In the genomic region with DNA sequence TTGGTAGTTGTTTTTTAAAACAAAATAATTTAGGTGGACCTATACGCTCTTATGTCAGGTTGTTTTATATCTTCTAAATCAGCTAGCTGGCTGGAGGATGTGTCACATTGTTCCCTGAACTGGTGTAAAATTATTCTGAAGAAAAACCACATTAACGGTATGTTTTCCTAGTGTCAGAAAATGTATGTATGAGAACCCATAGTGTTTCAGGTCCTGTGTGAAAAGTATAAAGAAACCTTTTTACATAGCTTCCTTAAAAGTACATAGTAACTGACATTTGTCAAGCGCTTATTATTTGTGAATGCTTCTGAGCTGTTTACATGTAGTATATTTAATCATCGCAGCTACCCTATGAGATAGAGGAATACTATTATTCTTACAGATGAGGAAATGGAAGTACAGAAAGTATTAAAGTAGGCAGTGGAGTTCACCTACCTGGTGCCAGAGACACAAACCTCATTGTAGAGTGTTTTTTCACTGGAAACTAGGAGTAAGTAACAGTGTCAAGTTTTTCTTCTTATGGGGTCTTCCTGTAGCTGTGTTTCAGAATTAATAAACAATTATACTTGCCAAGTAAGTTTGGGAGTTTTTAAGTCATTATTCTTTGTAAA, we compare ENCODE assay signal across 12 cellular contexts. TPM values are rescaled to one million over a fixed set of nuclear protein-coding genes. Genes with fewer than 3 reads are reported as not detected.
A peak's percentile ranks its signal among the peaks of the same experiment; 100 is the strongest.
DNase-seq lines count a peak whose midpoint lies in the region; ATAC-seq and TF ChIP-seq lines count a peak whose summit lies in the region.
"Had no signal": no experiment of that assay in that cellular context is flagged by ENCODE, and none has a peak within 500 bp of the region (broad histone marks: within the 10 kb centered on the region; RNA-seq: fewer than 3 reads in every experiment).

No MANE protein-coding gene starts in this region.

- H3K4me1 ChIP-seq in OCI-LY1 (ENCODE audit: insufficient read depth, low read length, severe bottlenecking), result peaks cover 99% of the 10 kb centered on the region

- peaks cover 4% of the 10 kb centered on the region; the same call in 1 of the 2 replicates for H3K36me3 ChIP-seq in OCI-LY1 (ENCODE audit: insufficient read depth, low read length)
- H3K36me3 ChIP-seq: left ventricle myocardium inferior had no signal

- H3K4me3 Mint-ChIP-seq in activated CD4-positive, alpha-beta T cell treated with anti-CD3 and anti-CD28 coated beads, Interleukin-2, amount 10 ng/mL, durations not matched to agents 24 days and 14 days, result peak overlapping the region; percentile 80
- H3K4me3 Mint-ChIP-seq in activated naive CD8-positive, alpha-beta T cell treated with anti-CD3 and anti-CD28 coated beads, Interleukin-2, amount 10 ng/mL, durations not matched to agents 7 days and 5 days, result peak overlapping the region; percentile 78
- peak overlapping the region; percentile 61 for H3K4me3 Mint-ChIP-seq in stimulated activated effector memory CD8-positive, alpha-beta T cell treated with anti-CD3 and anti-CD28 coated beads, Interleukin-12 subunit alpha, Interleukin-12 subunit beta, amount 100 ng/mL, for 72 hours

- TF ChIP-seq CTCF in OCI-LY1 (IDR thresholded peaks at IDR 0.05; ENCODE audit: low read length), result no peak

- no peaks in the 10 kb centered on the region for H3K27me3 Mint-ChIP-seq in activated CD4-positive, alpha-beta T cell treated with anti-CD3 and anti-CD28 coated beads, Interleukin-2, amount 10 ng/mL, durations not matched to agents 24 days and 14 days
- no peaks in the 10 kb centered on the region for H3K27me3 Mint-ChIP-seq in activated naive CD8-positive, alpha-beta T cell treated with anti-CD3 and anti-CD28 coated beads, Interleukin-2, amount 10 ng/mL, durations not matched to agents 7 days and 5 days

- no peaks in the 10 kb centered on the region for H3K9me3 ChIP-seq in OCI-LY1 (ENCODE audit: low read length)
- H3K9me3 ChIP-seq: left ventricle myocardium inferior had no signal

- H3K4me3 ChIP-seq in OCI-LY1 (ENCODE audit: low read depth, low read length, poor library complexity, severe bottlenecking), result peak overlapping the region; percentile 55
- H3K4me3 ChIP-seq: left ventricle myocardium inferior had no signal

- POLR2A ChIA-PET in activated naive CD8-positive, alpha-beta T cell treated with anti-CD3 and anti-CD28 coated beads, Interleukin-2, amount 10 ng/mL, durations not matched to agents 7 days and 5 days (lab: Charles Lee), result interaction anchor here (3.8 kb wide), 1 partner anchor 11 kb away, joined by 45 read pairs; a partner anchor contains a TSS

- ATAC-seq in activated naive CD8-positive, alpha-beta T cell treated with anti-CD3 and anti-CD28 coated beads, Interleukin-2, amount 10 ng/mL, durations not matched to agents 7 days and 5 days (ENCODE audit: low read depth), result peak; percentile 71
- peak; percentile 85 for ATAC-seq in stimulated activated effector memory CD8-positive, alpha-beta T cell treated with anti-CD3 and anti-CD28 coated beads, Interleukin-12 subunit alpha, Interleukin-12 subunit beta, amount 100 ng/mL, for 72 hours

- no peaks in the 10 kb centered on the region for H3K9me2 ChIP-seq in OCI-LY1 (ENCODE audit: low read depth, low read length)

- peak overlapping the region; percentile 87 for H3K4me2 ChIP-seq in OCI-LY1 (ENCODE audit: low read length)

- intact Hi-C loops in activated CD4-positive, alpha-beta T cell treated with anti-CD3 and anti-CD28 coated beads, Interleukin-2, amount 10 ng/mL, durations not matched to agents 24 days and 14 days (cut with micrococcal nuclease), result loop anchor here (1.0 to 2.0 kb wide), 2 partner anchors 10 to 37 kb away; a partner anchor contains a TSS

- H3K27ac ChIP-seq in OCI-LY1 (ENCODE audit: low read depth, low read length, poor library complexity, severe bottlenecking), result peak overlapping the region; percentile 96

- peaks cover 83% of the 10 kb centered on the region for H3K4me1 Mint-ChIP-seq in activated CD4-positive, alpha-beta T cell treated with anti-CD3 and anti-CD28 coated beads, Interleukin-2, amount 10 ng/mL, durations not matched to agents 24 days and 14 days
- H3K4me1 Mint-ChIP-seq in activated naive CD8-positive, alpha-beta T cell treated with anti-CD3 and anti-CD28 coated beads, Interleukin-2, amount 10 ng/mL, durations not matched to agents 7 days and 5 days, result peaks cover 78% of the 10 kb centered on the region
- peaks cover 83% of the 10 kb centered on the region for H3K4me1 Mint-ChIP-seq in stimulated activated effector memory CD8-positive, alpha-beta T cell treated with anti-CD3 and anti-CD28 coated beads, Interleukin-12 subunit alpha, Interleukin-12 subunit beta, amount 100 ng/mL, for 72 hours

- peak overlapping the region; percentile 66 for H3K9ac ChIP-seq in OCI-LY1 (ENCODE audit: low read length)

- no peaks in the 10 kb centered on the region for H4K20me1 ChIP-seq in OCI-LY1 (ENCODE audit: insufficient read depth, low read length)

- H3F3A ChIP-seq in OCI-LY1 (ENCODE audit: insufficient read depth, low read length), result no peaks in the 10 kb centered on the region; the same call in 1 of the 2 replicates

- H3K27me3 ChIP-seq in OCI-LY1 (ENCODE audit: insufficient read depth, low read length), result no peaks in the 10 kb centered on the region

- H3K9me3 Mint-ChIP-seq in activated CD4-positive, alpha-beta T cell treated with anti-CD3 and anti-CD28 coated beads, Interleukin-2, amount 10 ng/mL, durations not matched to agents 24 days and 14 days, result peaks cover 3% of the 10 kb centered on the region
- no peaks in the 10 kb centered on the region for H3K9me3 Mint-ChIP-seq in activated naive CD8-positive, alpha-beta T cell treated with anti-CD3 and anti-CD28 coated beads, Interleukin-2, amount 10 ng/mL, durations not matched to agents 7 days and 5 days
- no peaks in the 10 kb centered on the region for H3K9me3 Mint-ChIP-seq in stimulated activated effector memory CD8-positive, alpha-beta T cell treated with anti-CD3 and anti-CD28 coated beads, Interleukin-12 subunit alpha, Interleukin-12 subunit beta, amount 100 ng/mL, for 72 hours

- peaks cover 26% of the 10 kb centered on the region for H3K36me3 Mint-ChIP-seq in activated CD4-positive, alpha-beta T cell treated with anti-CD3 and anti-CD28 coated beads, Interleukin-2, amount 10 ng/mL, durations not matched to agents 24 days and 14 days (ENCODE audit: low read depth)
- peaks cover 15% of the 10 kb centered on the region for H3K36me3 Mint-ChIP-seq in activated naive CD8-positive, alpha-beta T cell treated with anti-CD3 and anti-CD28 coated beads, Interleukin-2, amount 10 ng/mL, durations not matched to agents 7 days and 5 days
- peaks cover 5% of the 10 kb centered on the region for H3K36me3 Mint-ChIP-seq in stimulated activated effector memory CD8-positive, alpha-beta T cell treated with anti-CD3 and anti-CD28 coated beads, Interleukin-12 subunit alpha, Interleukin-12 subunit beta, amount 100 ng/mL, for 72 hours

- no peak for DNase-seq in activated CD4-positive, alpha-beta T cell treated with anti-CD3 and anti-CD28 coated beads, Interleukin-2, amount 10 ng/mL, durations not matched to agents 24 days and 14 days
- DNase-seq in activated CD4-positive, alpha-beta T cell treated with anti-CD3 and anti-CD28 coated beads for 1 hour, result no peak
- no peak for DNase-seq in activated naive CD8-positive, alpha-beta T cell treated with anti-CD3 and anti-CD28 coated beads, Interleukin-2, amount 10 ng/mL, durations not matched to agents 7 days and 5 days
- no peak for DNase-seq in stimulated activated effector memory CD8-positive, alpha-beta T cell treated with anti-CD3 and anti-CD28 coated beads, Interleukin-12 subunit alpha, Interleukin-12 subunit beta, amount 100 ng/mL, for 72 hours (ENCODE audit: low spot score in 2 of 2)
- DNase-seq in COLO668 (lab: John Stamatoyannopoulos, UW; ENCODE audit: unreplicated experiment), result no peak
- no peak for DNase-seq in cerebellar nuclear complex (lab: John Stamatoyannopoulos, UW)
- no peak for DNase-seq in NCI-H446 (lab: John Stamatoyannopoulos, UW)
- DNase-seq: head of caudate nucleus, IMR-90, left ventricle myocardium inferior, NCI-H2107 had no signal

- H3K27ac Mint-ChIP-seq in activated CD4-positive, alpha-beta T cell treated with anti-CD3 and anti-CD28 coated beads, Interleukin-2, amount 10 ng/mL, durations not matched to agents 24 days and 14 days, result peak overlapping the region; percentile 91
- peak overlapping the region; percentile 92 for H3K27ac Mint-ChIP-seq in activated naive CD8-positive, alpha-beta T cell treated with anti-CD3 and anti-CD28 coated beads, Interleukin-2, amount 10 ng/mL, durations not matched to agents 7 days and 5 days
- H3K27ac Mint-ChIP-seq in stimulated activated effector memory CD8-positive, alpha-beta T cell treated with anti-CD3 and anti-CD28 coated beads, Interleukin-12 subunit alpha, Interleukin-12 subunit beta, amount 100 ng/mL, for 72 hours, result peak overlapping the region; percentile 96

- no peak overlapping the region for H2AFZ ChIP-seq in OCI-LY1 (ENCODE audit: low read length)

- H3K79me2 ChIP-seq in OCI-LY1 (ENCODE audit: insufficient read depth, low read length), result peaks cover 100% of the 10 kb centered on the region

RNA-seq across cellular contexts. Expression of a gene that starts 10.4 kb away (rescaled TPM):
- 31.6 and 33.9 TPM in 2 replicates for total RNA-seq in activated CD4-positive, alpha-beta T cell treated with anti-CD3 and anti-CD28 coated beads, Interleukin-2, amount 10 ng/mL, durations not matched to agents 24 days and 14 days
- 10 to 100 TPM; 39.8 to 41.6 TPM for total RNA-seq in activated naive CD8-positive, alpha-beta T cell treated with anti-CD3 and anti-CD28 coated beads, Interleukin-2, amount 10 ng/mL, durations not matched to agents 7 days and 5 days

RNA-seq across cellular contexts. Expression of a gene that starts 12.3 kb away (rescaled TPM):
- 145 and 147 TPM in 2 replicates for total RNA-seq in activated CD4-positive, alpha-beta T cell treated with anti-CD3 and anti-CD28 coated beads, Interleukin-2, amount 10 ng/mL, durations not matched to agents 24 days and 14 days
- total RNA-seq in activated naive CD8-positive, alpha-beta T cell treated with anti-CD3 and anti-CD28 coated beads, Interleukin-2, amount 10 ng/mL, durations not matched to agents 7 days and 5 days, result 100 to 1,000 TPM; 116 to 117 TPM
